Comparison of ENCODE assay signal across 13 cellular contexts in the genomic region with DNA sequence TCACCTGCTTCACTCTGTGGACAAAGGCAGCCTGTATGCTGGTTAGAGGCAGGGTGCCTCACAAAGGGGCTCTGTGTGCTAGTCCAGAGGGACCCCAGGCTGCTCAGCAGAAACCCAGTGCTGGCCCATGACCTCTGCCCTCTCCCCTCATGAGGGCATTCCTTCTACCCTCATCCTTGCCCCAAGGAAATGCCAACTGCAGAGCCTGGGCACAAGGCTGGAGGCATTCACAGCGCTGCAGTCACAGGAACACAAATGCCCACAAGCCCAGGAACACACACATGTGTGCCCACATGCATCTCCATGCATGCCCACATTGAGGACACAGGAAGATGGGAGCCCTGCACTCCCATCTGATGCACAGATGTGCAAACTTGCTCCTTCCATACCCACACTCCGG. TPM values are rescaled to one million over a fixed set of nuclear protein-coding genes. Genes with fewer than 3 reads are reported as not detected.
DNase-seq lines count a peak whose midpoint lies in the region; ATAC-seq, FAIRE-seq and TF ChIP-seq lines count a peak whose summit lies in the region.
"Had no signal": no experiment of that assay in that cellular context is flagged by ENCODE, and none has a peak within 500 bp of the region (broad histone marks: within the 10 kb centered on the region; RNA-seq: fewer than 3 reads in every experiment).

No MANE protein-coding gene starts in this region.

- H3K4me1 Mint-ChIP-seq in T-cell, result peaks cover 64 to 68% (median 67%) of the 10 kb centered on the region in 3 donors

- peaks cover 32% of the 10 kb centered on the region for H3K27me3 ChIP-seq in iPS-20b (ENCODE audit: insufficient read depth, low read length)
- H3K27me3 ChIP-seq in stomach smooth muscle (ENCODE audit: control insufficient read depth in 1 of 2, insufficient read depth in 2 of 2, low read length in 2 of 2), result no peaks in the 10 kb centered on the region

- no peak for DNase-seq in GM12891 (ENCODE audit: insufficient read length, low spot score)
- no peak for DNase-seq in T-cell
- no peak for DNase-seq in amniotic stem cell (lab: John Stamatoyannopoulos, UW)
- no peak for DNase-seq in central memory CD4-positive, alpha-beta T cell
- no peak for DNase-seq in GOT3 (lab: John Stamatoyannopoulos, UW)
- no peak for DNase-seq in NCI-H2107 (lab: John Stamatoyannopoulos, UW)
- DNase-seq: SHP77 had no signal

- no peak overlapping the region for H3K27ac ChIP-seq in iPS-20b (ENCODE audit: low read length)
- H3K27ac ChIP-seq in stomach smooth muscle (ENCODE audit: low read length), result peak overlapping the region; percentile 67

- peak overlapping the region in 1 of 3 donors; percentile 62 for H3K4me3 Mint-ChIP-seq in T-cell

- FAIRE-seq in GM12891 (lab: Jason Lieb, UNC), result peak; percentile 16

- CTCF ChIA-PET in T-cell (lab: Charles Lee), result interaction anchor here in 1 of 2 donors (1.2 kb wide), 1 partner anchor 32 kb away, joined by 5 read pairs; no protein-coding TSS in a partner anchor

- POLR2A ChIA-PET in T-cell (lab: Charles Lee), result interaction anchor here in 1 of 2 donors (0.5 to 0.9 kb wide), 2 partner anchors 8 to 10 kb away, joined by 4 to 7 read pairs; no protein-coding TSS in a partner anchor

- ATAC-seq in T-cell (replicated peaks in 1 of 4), result no peak
- ATAC-seq: esophagus mucosa had no signal

- H3K4me3 ChIP-seq in iPS-20b (ENCODE audit: low read length) (no peak overlapping the region; the same call in 1 of the 2 replicates), stomach smooth muscle (ENCODE audit: low read length in 2 of 2) (no peak overlapping the region)

- peaks cover 5% of the 10 kb centered on the region; the same call in 1 of the 2 replicates for H3K4me1 ChIP-seq in iPS-20b (ENCODE audit: insufficient read depth, low read length)
- peaks cover 48% of the 10 kb centered on the region for H3K4me1 ChIP-seq in stomach smooth muscle (ENCODE audit: control insufficient read depth, insufficient read depth, low read length)

- H3K9ac ChIP-seq in iPS-20b (ENCODE audit: low read depth, low read length), result peak overlapping the region; percentile 61; the same call in 1 of the 2 replicates
- no peak overlapping the region for H3K9ac ChIP-seq in stomach smooth muscle (ENCODE audit: low read length in 2 of 2)

- TF ChIP-seq POLR2A in GM12891 (IDR thresholded peaks at IDR 0.05; ENCODE audit: low read depth, low read length), result no peak

- peak overlapping the region; percentile 80 to 89 for H3K27ac Mint-ChIP-seq in T-cell
- H3K27ac Mint-ChIP-seq: progenitor cell of endocrine pancreas had no signal

- H3K9me3 ChIP-seq in iPS-20b (ENCODE audit: insufficient read depth, low read depth, low read length) (no peaks in the 10 kb centered on the region), stomach smooth muscle (ENCODE audit: control insufficient read depth in 2 of 2, low read length in 2 of 2) (no peaks in the 10 kb centered on the region)

- H3K36me3 Mint-ChIP-seq in T-cell, result peaks cover 16% of the 10 kb centered on the region

- H3K27me3 Mint-ChIP-seq in T-cell, result peaks cover 0 to 3% of the 10 kb centered on the region in 2 donors

- H3K9me3 Mint-ChIP-seq in T-cell, result no peaks in the 10 kb centered on the region

- no peaks in the 10 kb centered on the region for H3K36me3 ChIP-seq in iPS-20b (ENCODE audit: insufficient read depth, low read depth, low read length)
- peaks cover 18 to 25% of the 10 kb centered on the region in 2 donors for H3K36me3 ChIP-seq in stomach smooth muscle (ENCODE audit: control insufficient read depth in 2 of 2, insufficient read depth in 2 of 2, low read length in 2 of 2)

TF ChIP-seq in GM12891, 5 proteins besides CTCF, POLR2A, EP300 and RAD21:
- TF ChIP-seq POLR2AphosphoS5 (IDR thresholded peaks at IDR 0.05; ENCODE audit: low read depth, low read length) (no peak), SPI1 (IDR thresholded peaks at IDR 0.05; ENCODE audit: low read depth, low read length) (no peak), TAF1 (IDR thresholded peaks at IDR 0.05; ENCODE audit: low read depth, low read length) (no peak), POU2F2 (IDR thresholded peaks at IDR 0.05; ENCODE audit: low read depth, low read length) (no peak), PAX5 (IDR thresholded peaks at IDR 0.05; ENCODE audit: insufficient read depth, low read length, severe bottlenecking) (no peak)

RNA-seq across cellular contexts. Expression of a gene that starts 3.8 kb away (rescaled TPM):
- polyA plus RNA-seq in GM12891 (2012; ENCODE audit: low read depth, missing spikeins), result 1.5 TPM
- total RNA-seq in T-cell, result 1 to 10 TPM in 4 of 5 donors, under 1 TPM in 1; 0.73 to 2.7 (median 1.8) TPM
- total RNA-seq: kidney epithelial cell, progenitor cell of endocrine pancreas had no signal

RNA-seq across cellular contexts. Expression of a gene that starts 6.9 kb away (rescaled TPM):
- polyA plus RNA-seq in GM12891 (2012; ENCODE audit: low read depth, missing spikeins), result 80.4 TPM
- 100 to 1,000 TPM; 246 to 299 (median 293) TPM for total RNA-seq in T-cell

RNA-seq across cellular contexts. Expression of a gene that starts 7.2 kb away (rescaled TPM):
- not detected for polyA plus RNA-seq in GM12891 (2012; ENCODE audit: low read depth, missing spikeins)
- total RNA-seq in T-cell, result under 1 TPM in 4 of 5 donors, not detected in 1; 0.35 to 0.68 (median 0.36) TPM
- total RNA-seq: esophagus mucosa, kidney epithelial cell, NCI-H460, progenitor cell of endocrine pancreas had no signal

RNA-seq across cellular contexts. Expression of a gene that starts 20.5 kb away (rescaled TPM):
- polyA plus RNA-seq in GM12891 (2012; ENCODE audit: low read depth, missing spikeins), result 8.2 TPM
- total RNA-seq in T-cell, result 10 to 100 TPM; 31.6 to 62.2 (median 57.0) TPM

RNA-seq across cellular contexts. Expression of a gene that starts 49.5 kb away (rescaled TPM):
- 10.2 TPM for polyA plus RNA-seq in GM12891 (2012; ENCODE audit: low read depth, missing spikeins)
- total RNA-seq in T-cell, result 1 to 10 TPM; 4.0 to 5.7 (median 4.4) TPM
